In the genomic region with DNA sequence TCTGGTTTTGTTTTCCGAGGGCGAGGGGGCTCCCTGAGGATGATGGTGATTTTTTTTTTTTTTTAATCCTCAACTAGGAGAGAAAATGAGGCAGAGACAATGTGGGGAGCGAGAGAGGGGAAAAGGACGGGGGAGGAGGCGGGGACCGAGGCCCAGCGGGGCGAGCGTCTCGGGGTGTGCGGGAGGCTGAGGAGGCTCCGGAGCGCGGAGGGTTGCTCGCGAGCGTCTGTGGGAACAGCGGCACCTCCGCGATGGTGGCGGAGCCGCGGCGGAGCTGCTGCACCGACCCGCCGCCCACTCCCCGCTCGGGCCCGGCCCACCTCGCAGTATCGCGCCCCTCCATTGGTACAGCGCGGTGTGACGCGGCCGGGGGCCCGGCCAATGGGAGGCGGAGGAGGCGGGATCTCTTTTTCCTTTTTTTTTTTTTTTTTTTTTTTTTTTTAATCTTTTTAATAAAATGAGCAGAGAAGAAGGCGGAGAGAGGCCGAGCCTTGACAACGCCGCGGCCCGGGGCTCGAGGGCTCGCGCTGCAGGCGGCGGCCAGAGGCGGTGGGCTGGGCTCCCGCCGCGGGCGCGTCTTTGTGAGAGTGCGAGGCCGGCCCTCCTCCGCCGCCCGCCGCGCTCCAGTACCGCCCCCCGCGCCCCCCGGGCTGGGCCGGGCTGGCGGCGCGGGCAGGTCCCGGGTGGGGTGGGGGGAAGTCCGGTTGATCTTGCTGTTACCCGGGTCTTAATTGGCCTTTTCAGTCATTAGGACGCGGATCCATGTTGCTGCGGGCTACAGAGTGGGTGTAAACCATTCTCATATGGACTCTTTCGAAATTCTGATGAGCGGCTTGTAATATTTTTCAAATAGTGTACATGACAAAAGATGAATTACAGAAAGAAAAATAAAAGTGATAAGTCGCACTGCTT, we compare ENCODE assay signal across 1 cellular context.
TF ChIP-seq lines count a peak whose summit lies in the region.

A gene (minus strand): TSS at position 228 of the 912 bp plus-strand sequence.

TF ChIP-seq in HepG2, 621 proteins besides CTCF, POLR2A, EP300 and RAD21 (continued from another document and continues in another):
- TF ChIP-seq, protein P1, sequence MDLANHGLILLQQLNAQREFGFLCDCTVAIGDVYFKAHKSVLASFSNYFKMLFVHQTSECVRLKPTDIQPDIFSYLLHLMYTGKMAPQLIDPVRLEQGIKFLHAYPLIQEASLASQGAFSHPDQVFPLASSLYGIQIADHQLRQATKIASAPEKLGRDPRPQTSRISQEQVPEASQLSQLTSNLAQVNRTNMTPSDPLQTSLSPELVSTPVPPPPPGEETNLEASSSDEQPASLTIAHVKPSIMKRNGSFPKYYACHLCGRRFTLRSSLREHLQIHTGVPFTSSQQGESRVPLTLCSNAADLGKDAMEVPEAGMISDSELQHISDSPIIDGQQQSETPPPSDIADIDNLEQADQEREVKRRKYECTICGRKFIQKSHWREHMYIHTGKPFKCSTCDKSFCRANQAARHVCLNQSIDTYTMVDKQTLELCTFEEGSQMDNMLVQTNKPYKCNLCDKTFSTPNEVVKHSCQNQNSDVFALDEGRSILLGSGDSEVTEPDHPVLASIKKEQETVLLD (CRISPR knock-in tag; IDR thresholded peaks at IDR 0.05; ENCODE audit: low read depth) = peak; percentile 53
- TF ChIP-seq, protein P2, sequence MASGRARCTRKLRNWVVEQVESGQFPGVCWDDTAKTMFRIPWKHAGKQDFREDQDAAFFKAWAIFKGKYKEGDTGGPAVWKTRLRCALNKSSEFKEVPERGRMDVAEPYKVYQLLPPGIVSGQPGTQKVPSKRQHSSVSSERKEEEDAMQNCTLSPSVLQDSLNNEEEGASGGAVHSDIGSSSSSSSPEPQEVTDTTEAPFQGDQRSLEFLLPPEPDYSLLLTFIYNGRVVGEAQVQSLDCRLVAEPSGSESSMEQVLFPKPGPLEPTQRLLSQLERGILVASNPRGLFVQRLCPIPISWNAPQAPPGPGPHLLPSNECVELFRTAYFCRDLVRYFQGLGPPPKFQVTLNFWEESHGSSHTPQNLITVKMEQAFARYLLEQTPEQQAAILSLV (CRISPR knock-in tag; IDR thresholded peaks at IDR 0.05; ENCODE audit: borderline replicate concordance) = 0 out of 2 replicates have a peak, but pooled peaks have one; percentile 42
- TF ChIP-seq, protein P3, sequence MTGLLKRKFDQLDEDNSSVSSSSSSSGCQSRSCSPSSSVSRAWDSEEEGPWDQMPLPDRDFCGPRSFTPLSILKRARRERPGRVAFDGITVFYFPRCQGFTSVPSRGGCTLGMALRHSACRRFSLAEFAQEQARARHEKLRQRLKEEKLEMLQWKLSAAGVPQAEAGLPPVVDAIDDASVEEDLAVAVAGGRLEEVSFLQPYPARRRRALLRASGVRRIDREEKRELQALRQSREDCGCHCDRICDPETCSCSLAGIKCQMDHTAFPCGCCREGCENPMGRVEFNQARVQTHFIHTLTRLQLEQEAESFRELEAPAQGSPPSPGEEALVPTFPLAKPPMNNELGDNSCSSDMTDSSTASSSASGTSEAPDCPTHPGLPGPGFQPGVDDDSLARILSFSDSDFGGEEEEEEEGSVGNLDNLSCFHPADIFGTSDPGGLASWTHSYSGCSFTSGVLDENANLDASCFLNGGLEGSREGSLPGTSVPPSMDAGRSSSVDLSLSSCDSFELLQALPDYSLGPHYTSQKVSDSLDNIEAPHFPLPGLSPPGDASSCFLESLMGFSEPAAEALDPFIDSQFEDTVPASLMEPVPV (CRISPR knock-in tag; IDR thresholded peaks at IDR 0.05) = no peak
- TF ChIP-seq MIER2 (CRISPR knock-in tag; IDR thresholded peaks at IDR 0.05) (no peak), SALL1 (CRISPR knock-in tag; IDR thresholded peaks at IDR 0.05) (0 out of 2 replicates have a peak, but pooled peaks have one; percentile 51), ZFP90 (CRISPR knock-in tag; IDR thresholded peaks at IDR 0.05; ENCODE audit: borderline replicate concordance) (no peak), NFE2 (CRISPR knock-in tag; IDR thresholded peaks at IDR 0.05) (no peak), ZNF350 (CRISPR knock-in tag; IDR thresholded peaks at IDR 0.05; ENCODE audit: borderline replicate concordance, low read depth) (peak; percentile 41; the same call in 1 of the 2 replicates), ZNF3 (CRISPR knock-in tag; IDR thresholded peaks at IDR 0.05) (no peak), ATM (IDR thresholded peaks at IDR 0.05; ENCODE audit: borderline replicate concordance) (no peak), SRY (CRISPR knock-in tag; IDR thresholded peaks at IDR 0.05) (peak; percentile 20; the same call in 1 of the 2 replicates), HOXA5 (CRISPR knock-in tag; IDR thresholded peaks at IDR 0.05) (peak; percentile 51; the same call in 1 of the 2 replicates), MIXL1 (CRISPR knock-in tag; IDR thresholded peaks at IDR 0.05) (no peak), YEATS4 (CRISPR knock-in tag; IDR thresholded peaks at IDR 0.05; ENCODE audit: borderline replicate concordance) (peak; percentile 59; the same call in 1 of the 2 replicates), PHF20 (CRISPR knock-in tag; IDR thresholded peaks at IDR 0.05) (no peak; the same call in 1 of the 2 replicates), HDAC6 (IDR thresholded peaks at IDR 0.05; ENCODE audit: low read depth, low read length) (no peak), CHCHD3 (CRISPR knock-in tag; IDR thresholded peaks at IDR 0.05) (no peak), ZNF749 (CRISPR knock-in tag; IDR thresholded peaks at IDR 0.05; ENCODE audit: borderline replicate concordance) (no peak), ZNF225 (CRISPR knock-in tag; IDR thresholded peaks at IDR 0.05) (no peak), KLF16 (CRISPR knock-in tag; IDR thresholded peaks at IDR 0.05) (peak in 1 of 2 experiments; percentile 79; a peak in 2 of 4 replicates), JARID2 (CRISPR knock-in tag; IDR thresholded peaks at IDR 0.05; ENCODE audit: insufficient replicate concordance) (no peak), CREM (IDR thresholded peaks at IDR 0.05) (peak; percentile 57), CREM (CRISPR knock-in tag; IDR thresholded peaks at IDR 0.05) (no peak), KMT2A (CRISPR knock-in tag; IDR thresholded peaks at IDR 0.05) (peak; percentile 93), HMG20A (CRISPR knock-in tag; IDR thresholded peaks at IDR 0.05; ENCODE audit: borderline replicate concordance) (no peak), RARA (CRISPR knock-in tag; IDR thresholded peaks at IDR 0.05) (no peak), ASH2L (IDR thresholded peaks at IDR 0.05; ENCODE audit: insufficient read length, low read depth, low read length) (peak; percentile 74), CENPX (CRISPR knock-in tag; IDR thresholded peaks at IDR 0.05) (no peak), ZNF317 (CRISPR knock-in tag; IDR thresholded peaks at IDR 0.05) (no peak), ZNF629 (CRISPR knock-in tag; conservative IDR thresholded peaks at IDR 0.05) (no peak), SP1 (IDR thresholded peaks at IDR 0.05) (no peak), SP1 (CRISPR knock-in tag; IDR thresholded peaks at IDR 0.05) (peak; percentile 68; the same call in 1 of the 2 replicates)
- TF ChIP-seq, protein P4, sequence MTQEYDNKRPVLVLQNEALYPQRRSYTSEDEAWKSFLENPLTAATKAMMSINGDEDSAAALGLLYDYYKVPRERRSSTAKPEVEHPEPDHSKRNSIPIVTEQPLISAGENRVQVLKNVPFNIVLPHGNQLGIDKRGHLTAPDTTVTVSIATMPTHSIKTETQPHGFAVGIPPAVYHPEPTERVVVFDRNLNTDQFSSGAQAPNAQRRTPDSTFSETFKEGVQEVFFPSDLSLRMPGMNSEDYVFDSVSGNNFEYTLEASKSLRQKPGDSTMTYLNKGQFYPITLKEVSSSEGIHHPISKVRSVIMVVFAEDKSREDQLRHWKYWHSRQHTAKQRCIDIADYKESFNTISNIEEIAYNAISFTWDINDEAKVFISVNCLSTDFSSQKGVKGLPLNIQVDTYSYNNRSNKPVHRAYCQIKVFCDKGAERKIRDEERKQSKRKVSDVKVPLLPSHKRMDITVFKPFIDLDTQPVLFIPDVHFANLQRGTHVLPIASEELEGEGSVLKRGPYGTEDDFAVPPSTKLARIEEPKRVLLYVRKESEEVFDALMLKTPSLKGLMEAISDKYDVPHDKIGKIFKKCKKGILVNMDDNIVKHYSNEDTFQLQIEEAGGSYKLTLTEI (CRISPR knock-in tag; conservative IDR thresholded peaks at IDR 0.05) = no peak
- TF ChIP-seq, protein P5, sequence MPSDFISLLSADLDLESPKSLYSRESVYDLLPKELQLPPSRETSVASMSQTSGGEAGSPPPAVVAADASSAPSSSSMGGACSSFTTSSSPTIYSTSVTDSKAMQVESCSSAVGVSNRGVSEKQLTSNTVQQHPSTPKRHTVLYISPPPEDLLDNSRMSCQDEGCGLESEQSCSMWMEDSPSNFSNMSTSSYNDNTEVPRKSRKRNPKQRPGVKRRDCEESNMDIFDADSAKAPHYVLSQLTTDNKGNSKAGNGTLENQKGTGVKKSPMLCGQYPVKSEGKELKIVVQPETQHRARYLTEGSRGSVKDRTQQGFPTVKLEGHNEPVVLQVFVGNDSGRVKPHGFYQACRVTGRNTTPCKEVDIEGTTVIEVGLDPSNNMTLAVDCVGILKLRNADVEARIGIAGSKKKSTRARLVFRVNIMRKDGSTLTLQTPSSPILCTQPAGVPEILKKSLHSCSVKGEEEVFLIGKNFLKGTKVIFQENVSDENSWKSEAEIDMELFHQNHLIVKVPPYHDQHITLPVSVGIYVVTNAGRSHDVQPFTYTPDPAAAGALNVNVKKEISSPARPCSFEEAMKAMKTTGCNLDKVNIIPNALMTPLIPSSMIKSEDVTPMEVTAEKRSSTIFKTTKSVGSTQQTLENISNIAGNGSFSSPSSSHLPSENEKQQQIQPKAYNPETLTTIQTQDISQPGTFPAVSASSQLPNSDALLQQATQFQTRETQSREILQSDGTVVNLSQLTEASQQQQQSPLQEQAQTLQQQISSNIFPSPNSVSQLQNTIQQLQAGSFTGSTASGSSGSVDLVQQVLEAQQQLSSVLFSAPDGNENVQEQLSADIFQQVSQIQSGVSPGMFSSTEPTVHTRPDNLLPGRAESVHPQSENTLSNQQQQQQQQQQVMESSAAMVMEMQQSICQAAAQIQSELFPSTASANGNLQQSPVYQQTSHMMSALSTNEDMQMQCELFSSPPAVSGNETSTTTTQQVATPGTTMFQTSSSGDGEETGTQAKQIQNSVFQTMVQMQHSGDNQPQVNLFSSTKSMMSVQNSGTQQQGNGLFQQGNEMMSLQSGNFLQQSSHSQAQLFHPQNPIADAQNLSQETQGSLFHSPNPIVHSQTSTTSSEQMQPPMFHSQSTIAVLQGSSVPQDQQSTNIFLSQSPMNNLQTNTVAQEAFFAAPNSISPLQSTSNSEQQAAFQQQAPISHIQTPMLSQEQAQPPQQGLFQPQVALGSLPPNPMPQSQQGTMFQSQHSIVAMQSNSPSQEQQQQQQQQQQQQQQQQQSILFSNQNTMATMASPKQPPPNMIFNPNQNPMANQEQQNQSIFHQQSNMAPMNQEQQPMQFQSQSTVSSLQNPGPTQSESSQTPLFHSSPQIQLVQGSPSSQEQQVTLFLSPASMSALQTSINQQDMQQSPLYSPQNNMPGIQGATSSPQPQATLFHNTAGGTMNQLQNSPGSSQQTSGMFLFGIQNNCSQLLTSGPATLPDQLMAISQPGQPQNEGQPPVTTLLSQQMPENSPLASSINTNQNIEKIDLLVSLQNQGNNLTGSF (CRISPR knock-in tag; IDR thresholded peaks at IDR 0.05) = no peak
- TF ChIP-seq, protein P6, sequence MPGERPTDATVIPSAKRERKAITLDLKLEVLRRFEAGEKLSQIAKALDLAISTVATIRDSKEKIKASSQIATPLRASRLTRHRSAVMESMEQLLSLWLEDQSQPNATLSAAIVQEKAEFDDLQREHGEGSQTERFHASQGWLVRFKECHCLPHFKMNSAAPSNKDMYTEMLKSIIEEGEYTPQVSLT (CRISPR knock-in tag; IDR thresholded peaks at IDR 0.05; ENCODE audit: borderline replicate concordance, low read depth) = no peak
- TF ChIP-seq, protein P7, sequence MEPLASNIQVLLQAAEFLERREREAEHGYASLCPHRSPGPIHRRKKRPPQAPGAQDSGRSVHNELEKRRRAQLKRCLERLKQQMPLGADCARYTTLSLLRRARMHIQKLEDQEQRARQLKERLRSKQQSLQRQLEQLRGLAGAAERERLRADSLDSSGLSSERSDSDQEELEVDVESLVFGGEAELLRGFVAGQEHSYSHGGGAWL (CRISPR knock-in tag; IDR thresholded peaks at IDR 0.05) = peak; percentile 35; the same call in 1 of the 2 replicates
- TF ChIP-seq, protein P8, sequence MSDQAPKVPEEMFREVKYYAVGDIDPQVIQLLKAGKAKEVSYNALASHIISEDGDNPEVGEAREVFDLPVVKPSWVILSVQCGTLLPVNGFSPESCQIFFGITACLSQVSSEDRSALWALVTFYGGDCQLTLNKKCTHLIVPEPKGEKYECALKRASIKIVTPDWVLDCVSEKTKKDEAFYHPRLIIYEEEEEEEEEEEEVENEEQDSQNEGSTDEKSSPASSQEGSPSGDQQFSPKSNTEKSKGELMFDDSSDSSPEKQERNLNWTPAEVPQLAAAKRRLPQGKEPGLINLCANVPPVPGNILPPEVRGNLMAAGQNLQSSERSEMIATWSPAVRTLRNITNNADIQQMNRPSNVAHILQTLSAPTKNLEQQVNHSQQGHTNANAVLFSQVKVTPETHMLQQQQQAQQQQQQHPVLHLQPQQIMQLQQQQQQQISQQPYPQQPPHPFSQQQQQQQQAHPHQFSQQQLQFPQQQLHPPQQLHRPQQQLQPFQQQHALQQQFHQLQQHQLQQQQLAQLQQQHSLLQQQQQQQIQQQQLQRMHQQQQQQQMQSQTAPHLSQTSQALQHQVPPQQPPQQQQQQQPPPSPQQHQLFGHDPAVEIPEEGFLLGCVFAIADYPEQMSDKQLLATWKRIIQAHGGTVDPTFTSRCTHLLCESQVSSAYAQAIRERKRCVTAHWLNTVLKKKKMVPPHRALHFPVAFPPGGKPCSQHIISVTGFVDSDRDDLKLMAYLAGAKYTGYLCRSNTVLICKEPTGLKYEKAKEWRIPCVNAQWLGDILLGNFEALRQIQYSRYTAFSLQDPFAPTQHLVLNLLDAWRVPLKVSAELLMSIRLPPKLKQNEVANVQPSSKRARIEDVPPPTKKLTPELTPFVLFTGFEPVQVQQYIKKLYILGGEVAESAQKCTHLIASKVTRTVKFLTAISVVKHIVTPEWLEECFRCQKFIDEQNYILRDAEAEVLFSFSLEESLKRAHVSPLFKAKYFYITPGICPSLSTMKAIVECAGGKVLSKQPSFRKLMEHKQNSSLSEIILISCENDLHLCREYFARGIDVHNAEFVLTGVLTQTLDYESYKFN (CRISPR knock-in tag; conservative IDR thresholded peaks at IDR 0.05) = no peak
- TF ChIP-seq, protein P9, sequence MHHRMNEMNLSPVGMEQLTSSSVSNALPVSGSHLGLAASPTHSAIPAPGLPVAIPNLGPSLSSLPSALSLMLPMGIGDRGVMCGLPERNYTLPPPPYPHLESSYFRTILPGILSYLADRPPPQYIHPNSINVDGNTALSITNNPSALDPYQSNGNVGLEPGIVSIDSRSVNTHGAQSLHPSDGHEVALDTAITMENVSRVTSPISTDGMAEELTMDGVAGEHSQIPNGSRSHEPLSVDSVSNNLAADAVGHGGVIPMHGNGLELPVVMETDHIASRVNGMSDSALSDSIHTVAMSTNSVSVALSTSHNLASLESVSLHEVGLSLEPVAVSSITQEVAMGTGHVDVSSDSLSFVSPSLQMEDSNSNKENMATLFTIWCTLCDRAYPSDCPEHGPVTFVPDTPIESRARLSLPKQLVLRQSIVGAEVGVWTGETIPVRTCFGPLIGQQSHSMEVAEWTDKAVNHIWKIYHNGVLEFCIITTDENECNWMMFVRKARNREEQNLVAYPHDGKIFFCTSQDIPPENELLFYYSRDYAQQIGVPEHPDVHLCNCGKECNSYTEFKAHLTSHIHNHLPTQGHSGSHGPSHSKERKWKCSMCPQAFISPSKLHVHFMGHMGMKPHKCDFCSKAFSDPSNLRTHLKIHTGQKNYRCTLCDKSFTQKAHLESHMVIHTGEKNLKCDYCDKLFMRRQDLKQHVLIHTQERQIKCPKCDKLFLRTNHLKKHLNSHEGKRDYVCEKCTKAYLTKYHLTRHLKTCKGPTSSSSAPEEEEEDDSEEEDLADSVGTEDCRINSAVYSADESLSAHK (CRISPR knock-in tag; IDR thresholded peaks at IDR 0.05; ENCODE audit: borderline replicate concordance) = no peak
